2 cellular contexts compared by ENCODE assay signal in genomic region chr12:47769234-47770085, GRCh38.
TF ChIP-seq lines count a peak whose summit lies in the region.

No MANE protein-coding gene starts in this region.

TF ChIP-seq in WTC11, 78 proteins besides CTCF, POLR2A, EP300 and RAD21:
- TF ChIP-seq PRRX2 (CRISPR knock-in tag; IDR thresholded peaks at IDR 0.05) = no peak
- no peak for TF ChIP-seq ARID4B (CRISPR knock-in tag; IDR thresholded peaks at IDR 0.05; ENCODE audit: borderline replicate concordance)
- TF ChIP-seq GABPB1 (CRISPR knock-in tag; IDR thresholded peaks at IDR 0.05) = peak; percentile 85
- no peak for TF ChIP-seq ZNF425 (CRISPR knock-in tag; conservative IDR thresholded peaks at IDR 0.05)
- no peak for TF ChIP-seq CREB1 (CRISPR knock-in tag; IDR thresholded peaks at IDR 0.05)
- no peak for TF ChIP-seq ESRRA (CRISPR knock-in tag; IDR thresholded peaks at IDR 0.05; ENCODE audit: borderline replicate concordance)
- TF ChIP-seq ELF4 (CRISPR knock-in tag; IDR thresholded peaks at IDR 0.05; ENCODE audit: low read depth) = no peak
- peak; percentile 99 for TF ChIP-seq HMGA2 (CRISPR knock-in tag; IDR thresholded peaks at IDR 0.05)
- no peak for TF ChIP-seq OVOL2 (CRISPR knock-in tag; IDR thresholded peaks at IDR 0.05; ENCODE audit: borderline replicate concordance)

TF ChIP-seq in HepG2, 621 proteins besides CTCF, POLR2A, EP300 and RAD21:
- no peak for TF ChIP-seq ZNF207 (IDR thresholded peaks at IDR 0.05; ENCODE audit: borderline replicate concordance)
- TF ChIP-seq FOXA3 (CRISPR knock-in tag; IDR thresholded peaks at IDR 0.05) = peak; percentile 23; the same call in 1 of the 2 replicates
- TF ChIP-seq EEA1 (CRISPR knock-in tag; IDR thresholded peaks at IDR 0.05; ENCODE audit: borderline replicate concordance) = no peak
- peak; percentile 55; the same call in 1 of the 2 replicates for TF ChIP-seq CEBPG (CRISPR knock-in tag; IDR thresholded peaks at IDR 0.05)
- TF ChIP-seq ATF7 (IDR thresholded peaks at IDR 0.05) = no peak
- TF ChIP-seq ATF7 (CRISPR knock-in tag; IDR thresholded peaks at IDR 0.05) = no peak
- TF ChIP-seq CEBPB (IDR thresholded peaks at IDR 0.05; ENCODE audit: borderline replicate concordance, low read depth, low read length) = peak; percentile 45; the same call in 1 of the 2 replicates
- no peak for TF ChIP-seq MXD1 (CRISPR knock-in tag; IDR thresholded peaks at IDR 0.05)
- TF ChIP-seq XBP1 (CRISPR knock-in tag; IDR thresholded peaks at IDR 0.05) = no peak
- TF ChIP-seq ZFX (CRISPR knock-in tag; IDR thresholded peaks at IDR 0.05; ENCODE audit: low read depth) = no peak
- TF ChIP-seq GMEB2 (CRISPR knock-in tag; IDR thresholded peaks at IDR 0.05; ENCODE audit: low read depth) = no peak
- TF ChIP-seq NKX3-1 (CRISPR knock-in tag; IDR thresholded peaks at IDR 0.05) = no peak
- no peak for TF ChIP-seq ZNF326 (CRISPR knock-in tag; IDR thresholded peaks at IDR 0.05; ENCODE audit: borderline replicate concordance)
- TF ChIP-seq ATF4 (CRISPR knock-in tag; IDR thresholded peaks at IDR 0.05) = peak in 1 of 2 experiments; percentile 83; a peak in 2 of 4 replicates
